In genomic region chr6:45115696-45116095, GRCh38 we compare ENCODE assay signal across 16 cellular contexts.
DNase-seq lines count a peak whose midpoint lies in the region; ATAC-seq and TF ChIP-seq lines count a peak whose summit lies in the region.
"Had no signal": no experiment of that assay in that cellular context is flagged by ENCODE, and none has a peak within 500 bp of the region (broad histone marks: within the 10 kb centered on the region; RNA-seq: fewer than 3 reads in every experiment).

No MANE protein-coding gene starts in this region.

- TF ChIP-seq CTCF in cardiac fibroblast (IDR thresholded peaks at IDR 0.05; ENCODE audit: low read depth, low read length): no peak
- no peak for TF ChIP-seq CTCF in mesothelial cell of epicardium (IDR thresholded peaks at IDR 0.05; ENCODE audit: unreplicated experiment)
- TF ChIP-seq CTCF in PC-9 (conservative IDR thresholded peaks at IDR 0.05): no peak

- H3K4me1 ChIP-seq in Karpas-422 (ENCODE audit: low read length) (no peaks in the 10 kb centered on the region), PC-9 (replicated peaks; ENCODE audit: insufficient read depth) (no peaks in the 10 kb centered on the region)

- H3K27me3 Mint-ChIP-seq in mesothelial cell of epicardium (ENCODE audit: low read depth) (no peaks in the 10 kb centered on the region), T-helper 17 cell (no peaks in the 10 kb centered on the region)
- H3K27me3 Mint-ChIP-seq: activated CD4-positive, alpha-beta T cell treated with anti-CD3 and anti-CD28 coated beads, Interleukin-2, amount 10 ng/mL, durations not matched to agents 7 days and 5 days; brain had no signal

- H4K20me1 ChIP-seq in Karpas-422 (ENCODE audit: insufficient read depth, low read depth, low read length): 0 out of 2 replicates have a peak, but pooled peaks cover 2% of the 10 kb centered on the region
- H4K20me1 ChIP-seq in PC-9 (ENCODE audit: insufficient read depth): no peaks in the 10 kb centered on the region

- H3K79me2 ChIP-seq in Karpas-422 (ENCODE audit: low read length) (no peaks in the 10 kb centered on the region), PC-9 (ENCODE audit: low read depth) (no peaks in the 10 kb centered on the region)

- peak overlapping the region; percentile 5 for H3K27ac Mint-ChIP-seq in mesothelial cell of epicardium
- H3K27ac Mint-ChIP-seq in T-helper 17 cell: no peak overlapping the region
- H3K27ac Mint-ChIP-seq: activated CD4-positive, alpha-beta T cell treated with anti-CD3 and anti-CD28 coated beads, Interleukin-2, amount 10 ng/mL, durations not matched to agents 7 days and 5 days; brain had no signal

- H3K4me3 Mint-ChIP-seq in mesothelial cell of epicardium (no peak overlapping the region), T-helper 17 cell (no peak overlapping the region)
- H3K4me3 Mint-ChIP-seq: activated CD4-positive, alpha-beta T cell treated with anti-CD3 and anti-CD28 coated beads, Interleukin-2, amount 10 ng/mL, durations not matched to agents 7 days and 5 days; brain had no signal

- H3K4me1 Mint-ChIP-seq in mesothelial cell of epicardium (peaks cover 5% of the 10 kb centered on the region), T-helper 17 cell (peaks cover 7% of the 10 kb centered on the region)

- POLR2A ChIA-PET in PC-9 (lab: Charles Lee; ENCODE audit: unreplicated experiment): no interaction called here

- BruUV-seq in PC-9 (replicated peaks; lab: Mats Ljungman, UMichigan): no TSS peak

- no peak for ATAC-seq in T-helper 17 cell

- H3K36me3 Mint-ChIP-seq in mesothelial cell of epicardium (no peaks in the 10 kb centered on the region), T-helper 17 cell (ENCODE audit: low read depth) (peaks cover 2% of the 10 kb centered on the region)
- H3K36me3 Mint-ChIP-seq: brain had no signal

- no peak overlapping the region for H3K27ac ChIP-seq in Karpas-422 (ENCODE audit: low read length)
- no peak overlapping the region for H3K27ac ChIP-seq in PC-9
- H3K27ac ChIP-seq: sigmoid colon had no signal

- H3F3A ChIP-seq in PC-9 (ENCODE audit: insufficient read depth, low read depth): peaks cover 5% of the 10 kb centered on the region; the same call in 1 of the 2 replicates

- no peaks in the 10 kb centered on the region for H3K9me3 Mint-ChIP-seq in mesothelial cell of epicardium
- H3K9me3 Mint-ChIP-seq: brain had no signal

- no peak overlapping the region for H2AFZ ChIP-seq in Karpas-422 (ENCODE audit: low read length)
- no peak overlapping the region for H2AFZ ChIP-seq in PC-9

- H3K4me2 ChIP-seq in Karpas-422 (ENCODE audit: low read depth, low read length, poor library complexity, severe bottlenecking) (no peak overlapping the region), PC-9 (no peak overlapping the region)

- H3K9me2 ChIP-seq in Karpas-422 (replicated peaks; ENCODE audit: insufficient read depth, low read length) (no peaks in the 10 kb centered on the region), PC-9 (ENCODE audit: insufficient read depth) (no peaks in the 10 kb centered on the region)

- H3K9me3 ChIP-seq in Karpas-422 (ENCODE audit: low read length) (no peaks in the 10 kb centered on the region), T-helper 17 cell (ENCODE audit: control insufficient read depth, low read length, poor library complexity, severe bottlenecking) (no peaks in the 10 kb centered on the region), PC-9 (ENCODE audit: insufficient read depth, low read depth) (no peaks in the 10 kb centered on the region)
- H3K9me3 ChIP-seq: sigmoid colon had no signal

- intact Hi-C loops in PC-9 (cut with micrococcal nuclease; ENCODE audit: unreplicated experiment): no loop called here

- no peaks in the 10 kb centered on the region for H3K27me3 ChIP-seq in Karpas-422 (ENCODE audit: low read length)
- H3K27me3 ChIP-seq in PC-9 (ENCODE audit: insufficient read depth, low read depth): no peaks in the 10 kb centered on the region
- H3K27me3 ChIP-seq: sigmoid colon had no signal

- CTCF ChIA-PET in PC-9 (lab: Charles Lee): no interaction called here

- peak; percentile 37 for DNase-seq in EH (ENCODE audit: low read depth)
- peak; percentile 37 for DNase-seq in Karpas-422
- DNase-seq in cardiac fibroblast (ENCODE audit: low read depth in 2 of 2): peak; percentile 74 to 75
- DNase-seq in mesothelial cell of epicardium (ENCODE audit: low spot score in 2 of 2, unreplicated experiment in 2 of 2): no peak
- no peak for DNase-seq in T-helper 17 cell
- DNase-seq in PC-9: no peak
- no peak for DNase-seq in NCI-H2171 (lab: John Stamatoyannopoulos, UW)
- DNase-seq: activated CD4-positive, alpha-beta T cell treated with anti-CD3 and anti-CD28 coated beads, Interleukin-2, amount 10 ng/mL, durations not matched to agents 7 days and 5 days; effector memory CD4-positive, alpha-beta T cell; GF-D8; H7; hippocampal formation; NCI-H2171 treated with DMSO at 0.1 percent for 48 hours; sigmoid colon; T-helper 1 cell had no signal

- H3K9ac ChIP-seq in Karpas-422 (ENCODE audit: low read length): no peak overlapping the region

- no peaks in the 10 kb centered on the region for H3K36me3 ChIP-seq in Karpas-422 (ENCODE audit: insufficient read depth, low read length)
- H3K36me3 ChIP-seq in PC-9 (ENCODE audit: low read depth): no peaks in the 10 kb centered on the region
- H3K36me3 ChIP-seq: sigmoid colon had no signal

- no peak overlapping the region for H3K4me3 ChIP-seq in Karpas-422 (ENCODE audit: low read length)
- no peak overlapping the region for H3K4me3 ChIP-seq in cardiac fibroblast (replicated peaks in 1 of 2; ENCODE audit: low read depth in 2 of 2, low read length in 2 of 2)
- no peak overlapping the region for H3K4me3 ChIP-seq in PC-9
- H3K4me3 ChIP-seq: sigmoid colon had no signal

Comparison
In these comparisons a context has a peak if more than half of its experiments do, and no peak if none do; other contexts are left out.
1. DNase-seq: peak in EH (single experiment), Karpas-422 (single experiment) and cardiac fibroblast (2 of 2); none in mesothelial cell of epicardium (0 of 2), T-helper 17 cell (0 of 3), PC-9 (0 of 2) and NCI-H2171 (single experiment).